Comparison of ENCODE assay signal across 1 cellular context in the genomic region with DNA sequence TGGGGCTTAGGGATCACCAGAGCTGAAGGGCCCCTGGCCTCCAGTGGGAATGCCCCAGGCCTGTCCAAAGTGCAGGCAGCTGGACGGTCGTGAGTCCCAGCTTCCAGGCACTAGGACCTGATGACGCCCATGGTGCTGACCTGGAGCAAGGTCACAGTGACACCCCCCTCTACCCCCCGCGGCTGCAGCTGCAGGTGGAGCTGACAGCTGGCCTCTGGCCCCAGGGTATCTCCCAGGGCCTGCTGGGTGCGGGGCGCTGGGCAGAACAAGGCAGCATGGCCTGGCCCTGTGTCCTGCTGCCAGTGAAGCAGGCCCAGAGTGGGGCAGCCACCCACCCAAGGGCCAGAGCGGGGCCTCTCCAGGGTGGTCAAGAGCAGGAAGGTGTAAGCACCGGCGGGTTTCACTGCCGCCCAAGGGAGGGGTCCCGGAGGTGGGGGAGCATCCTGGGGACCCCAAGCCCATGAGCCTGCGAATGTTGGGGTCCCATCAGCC.
TF ChIP-seq lines count a peak whose summit lies in the region.

No MANE protein-coding gene starts in this region.

TF ChIP-seq in A549, 52 proteins besides CTCF, POLR2A, EP300 and RAD21 (continued from another document):
- TF ChIP-seq, protein P1, sequence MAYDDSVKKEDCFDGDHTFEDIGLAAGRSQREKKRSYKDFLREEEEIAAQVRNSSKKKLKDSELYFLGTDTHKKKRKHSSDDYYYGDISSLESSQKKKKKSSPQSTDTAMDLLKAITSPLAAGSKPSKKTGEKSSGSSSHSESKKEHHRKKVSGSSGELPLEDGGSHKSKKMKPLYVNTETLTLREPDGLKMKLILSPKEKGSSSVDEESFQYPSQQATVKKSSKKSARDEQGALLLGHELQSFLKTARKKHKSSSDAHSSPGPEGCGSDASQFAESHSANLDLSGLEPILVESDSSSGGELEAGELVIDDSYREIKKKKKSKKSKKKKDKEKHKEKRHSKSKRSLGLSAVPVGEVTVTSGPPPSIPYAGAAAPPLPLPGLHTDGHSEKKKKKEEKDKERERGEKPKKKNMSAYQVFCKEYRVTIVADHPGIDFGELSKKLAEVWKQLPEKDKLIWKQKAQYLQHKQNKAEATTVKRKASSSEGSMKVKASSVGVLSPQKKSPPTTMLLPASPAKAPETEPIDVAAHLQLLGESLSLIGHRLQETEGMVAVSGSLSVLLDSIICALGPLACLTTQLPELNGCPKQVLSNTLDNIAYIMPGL (CRISPR knock-in tag; IDR thresholded peaks at IDR 0.05; ENCODE audit: borderline replicate concordance), result no peak
- TF ChIP-seq GATA3 (IDR thresholded peaks at IDR 0.05; ENCODE audit: borderline replicate concordance) (no peak), MAFK (IDR thresholded peaks at IDR 0.05; ENCODE audit: partially characterized antibody) (no peak), JUN (IDR thresholded peaks at IDR 0.05) (no peak), ZSCAN20 (CRISPR knock-in tag; IDR thresholded peaks at IDR 0.05) (no peak), ZC3H11A (IDR thresholded peaks at IDR 0.05) (no peak), FOSB (CRISPR knock-in tag; IDR thresholded peaks at IDR 0.05) (no peak), HDAC2 (IDR thresholded peaks at IDR 0.05) (no peak), SMC3 (IDR thresholded peaks at IDR 0.05) (no peak), CBX8 (IDR thresholded peaks at IDR 0.05) (no peak), RFX5 (IDR thresholded peaks at IDR 0.05) (no peak), CBX2 (IDR thresholded peaks at IDR 0.05; ENCODE audit: borderline replicate concordance, low read depth) (no peak), MAZ (IDR thresholded peaks at IDR 0.05; ENCODE audit: borderline replicate concordance, low read depth, low read length) (no peak), NFE2L2 (conservative IDR thresholded peaks at IDR 0.05; ENCODE audit: low read length) (no peak)
- TF ChIP-seq, protein P2, sequence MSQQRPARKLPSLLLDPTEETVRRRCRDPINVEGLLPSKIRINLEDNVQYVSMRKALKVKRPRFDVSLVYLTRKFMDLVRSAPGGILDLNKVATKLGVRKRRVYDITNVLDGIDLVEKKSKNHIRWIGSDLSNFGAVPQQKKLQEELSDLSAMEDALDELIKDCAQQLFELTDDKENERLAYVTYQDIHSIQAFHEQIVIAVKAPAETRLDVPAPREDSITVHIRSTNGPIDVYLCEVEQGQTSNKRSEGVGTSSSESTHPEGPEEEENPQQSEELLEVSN (IDR thresholded peaks at IDR 0.05; ENCODE audit: borderline replicate concordance, low read depth), result no peak
TF ChIP-seq in A549: peak in this region for 0.
